ENCODE assay signal across 20 cellular contexts in the genomic region with DNA sequence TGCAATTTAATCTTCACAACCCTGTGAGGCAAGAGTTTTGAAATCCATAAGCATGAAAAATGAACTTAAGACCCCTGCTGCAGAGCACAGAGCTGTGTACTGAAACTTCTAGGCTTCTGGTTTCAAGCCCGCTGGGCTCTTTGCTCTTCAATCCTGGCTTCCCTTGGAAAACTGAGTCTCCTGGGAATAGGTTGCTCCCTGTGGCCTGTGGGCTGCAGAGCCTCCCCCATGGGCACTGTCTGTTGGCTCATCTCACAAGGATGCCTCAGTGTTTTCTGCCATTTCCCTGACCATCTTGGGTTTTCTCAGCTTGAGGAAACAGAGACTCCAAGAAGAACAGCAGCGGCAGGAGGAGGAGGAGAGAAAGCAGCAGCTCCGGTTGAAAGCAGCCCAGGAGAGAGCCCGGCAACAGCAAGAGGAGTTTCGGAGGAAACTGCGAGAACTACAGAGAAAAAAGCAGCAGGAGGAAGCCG. TPM values are rescaled to one million over a fixed set of nuclear protein-coding genes. Genes with fewer than 3 reads are reported as not detected.
DNase-seq lines count a peak whose midpoint lies in the region; ATAC-seq and TF ChIP-seq lines count a peak whose summit lies in the region.
"Had no signal": no experiment of that assay in that cellular context is flagged by ENCODE, and none has a peak within 500 bp of the region (broad histone marks: within the 10 kb centered on the region; RNA-seq: fewer than 3 reads in every experiment).

No MANE protein-coding gene starts in this region.

- H3T11ph ChIP-seq in H9 (ENCODE audit: low read length), result no peak overlapping the region

- H3K9me3 Mint-ChIP-seq in H9 (no peaks in the 10 kb centered on the region), nephron progenitor cell (no peaks in the 10 kb centered on the region)
- no peaks in the 10 kb centered on the region for H3K9me3 Mint-ChIP-seq in natural killer cell treated with Interleukin-12 subunit alpha and Interleukin-12 subunit beta and Interleukin-15 and Interleukin-18, amount 100 ng/mL, for 72 hours

- H3K79me2 ChIP-seq in H9 (ENCODE audit: insufficient read depth, low read length), result no peaks in the 10 kb centered on the region

- H3K4me3 Mint-ChIP-seq in H9 (no peak overlapping the region), nephron progenitor cell (no peak overlapping the region)
- H3K4me3 Mint-ChIP-seq in natural killer cell treated with Interleukin-12 subunit alpha and Interleukin-12 subunit beta and Interleukin-15 and Interleukin-18, amount 100 ng/mL, for 72 hours, result no peak overlapping the region

- no peak for TF ChIP-seq CTCF in H9 (conservative IDR thresholded peaks at IDR 0.05)
- TF ChIP-seq CTCF in nephron progenitor cell (IDR thresholded peaks at IDR 0.05), result no peak

- H3K18ac ChIP-seq in H9 (ENCODE audit: insufficient read length, low read depth, low read length), result no peak overlapping the region

- no peak overlapping the region for H2AK5ac ChIP-seq in H9 (ENCODE audit: insufficient read length, low read length)

- H2BK15ac ChIP-seq in H9 (ENCODE audit: low read depth, low read length), result no peak overlapping the region

- no peak overlapping the region for H4K8ac ChIP-seq in H9 (replicated peaks; ENCODE audit: insufficient read length, low read depth, low read length)

- no peak overlapping the region for H4K5ac ChIP-seq in H9 (ENCODE audit: insufficient read length, low read depth, low read length)

- H2BK5ac ChIP-seq in H9 (ENCODE audit: insufficient read length, low read length), result no peak overlapping the region

- DNase-seq in H9, result peak; percentile 31
- DNase-seq in adipocyte (ENCODE audit: low read depth), result peak; percentile 61
- peak; percentile 29 for DNase-seq in fibroblast of peridontal ligament (ENCODE audit: extremely low read depth)
- DNase-seq in nephron progenitor cell, result no peak
- no peak for DNase-seq in NCI-H1694 (lab: John Stamatoyannopoulos, UW)
- DNase-seq in SIG-M5 (lab: John Stamatoyannopoulos, UW), result no peak
- no peak for DNase-seq in natural killer cell treated with Interleukin-12 subunit alpha and Interleukin-12 subunit beta and Interleukin-15 and Interleukin-18, amount 100 ng/mL, for 72 hours (ENCODE audit: low spot score)
- DNase-seq: C1 segment of cervical spinal cord, DND-41, GDM1, GM23248, MG63, NCI-H1092 treated with DMSO at 0.1 percent for 48 hours, NCI-H2107, NCI-H226, NCI-H524 treated with DMSO at 0.1 percent for 48 hours had no signal

- H3K27ac Mint-ChIP-seq in H9, result peak overlapping the region in 1 of 3 experiments; percentile 75; a peak in 2 of 7 replicates
- H3K27ac Mint-ChIP-seq in nephron progenitor cell, result peak overlapping the region; percentile 41
- H3K27ac Mint-ChIP-seq in natural killer cell treated with Interleukin-12 subunit alpha and Interleukin-12 subunit beta and Interleukin-15 and Interleukin-18, amount 100 ng/mL, for 72 hours, result no peak overlapping the region

- H3K56ac ChIP-seq in H9 (ENCODE audit: insufficient read length, low read depth, low read length), result no peak overlapping the region

- H3K9me3 ChIP-seq in H9 (ENCODE audit: control insufficient read depth, low read depth, low read length), result no peaks in the 10 kb centered on the region
- no peaks in the 10 kb centered on the region for H3K9me3 ChIP-seq in adipocyte (ENCODE audit: control insufficient read depth, low read length)
- H3K9me3 ChIP-seq: A549, MG63 had no signal

- no peak overlapping the region for H3K23ac ChIP-seq in H9 (ENCODE audit: insufficient read length, low read depth, low read length)

- no peak overlapping the region for H2BK12ac ChIP-seq in H9 (ENCODE audit: insufficient read length, low read depth, low read length)

- no peak for ATAC-seq in HG02642 (IDR thresholded peaks at IDR 0.05; ENCODE audit: poor library complexity, unreplicated experiment)
- ATAC-seq in natural killer cell treated with Interleukin-12 subunit alpha and Interleukin-12 subunit beta and Interleukin-15 and Interleukin-18, amount 100 ng/mL, for 72 hours, result no peak
- ATAC-seq: GM12878, Panc1 had no signal

- peaks cover 6 to 17% of the 10 kb centered on the region in 2 experiments for H3K4me1 Mint-ChIP-seq in H9
- peaks cover 15% of the 10 kb centered on the region for H3K4me1 Mint-ChIP-seq in nephron progenitor cell
- peaks cover 0 to 5% of the 10 kb centered on the region in 2 donors for H3K4me1 Mint-ChIP-seq in natural killer cell treated with Interleukin-12 subunit alpha and Interleukin-12 subunit beta and Interleukin-15 and Interleukin-18, amount 100 ng/mL, for 72 hours (ENCODE audit: low read depth in 2 of 2)

- H2BK20ac ChIP-seq in H9 (ENCODE audit: low read depth, low read length, poor library complexity, severe bottlenecking), result no peak overlapping the region

- H3K36me3 ChIP-seq in adipocyte (ENCODE audit: control insufficient read depth, insufficient read depth, low read length, severe bottlenecking), result no peaks in the 10 kb centered on the region
- H3K36me3 ChIP-seq: MG63 had no signal

- no peaks in the 10 kb centered on the region for H3K36me3 Mint-ChIP-seq in H9 (ENCODE audit: insufficient read depth in 1 of 3, low read depth in 3 of 3)
- H3K36me3 Mint-ChIP-seq in nephron progenitor cell (ENCODE audit: low read depth), result no peaks in the 10 kb centered on the region
- no peaks in the 10 kb centered on the region for H3K36me3 Mint-ChIP-seq in natural killer cell treated with Interleukin-12 subunit alpha and Interleukin-12 subunit beta and Interleukin-15 and Interleukin-18, amount 100 ng/mL, for 72 hours

- H4K91ac ChIP-seq in H9 (ENCODE audit: insufficient read length, low read depth, low read length), result no peak overlapping the region

- H3K27ac ChIP-seq in H9 (ENCODE audit: insufficient read length, low read depth, low read length), result no peak overlapping the region
- H3K27ac ChIP-seq: A549, GM23248 had no signal

- H3K27me3 Mint-ChIP-seq in H9 (ENCODE audit: low read depth), result no peaks in the 10 kb centered on the region; the same call in none of the 2 replicates
- peaks cover 16% of the 10 kb centered on the region for H3K27me3 Mint-ChIP-seq in nephron progenitor cell (ENCODE audit: low read depth, poor library complexity)
- peaks cover 3 to 8% of the 10 kb centered on the region in 2 donors for H3K27me3 Mint-ChIP-seq in natural killer cell treated with Interleukin-12 subunit alpha and Interleukin-12 subunit beta and Interleukin-15 and Interleukin-18, amount 100 ng/mL, for 72 hours

- H3K9ac ChIP-seq in H9 (ENCODE audit: extremely low read depth, insufficient read length, low read length), result no peak overlapping the region
- H3K9ac ChIP-seq in adipocyte (ENCODE audit: low read length), result no peak overlapping the region
- H3K9ac ChIP-seq: GM23248 had no signal

- no peak overlapping the region for H3K14ac ChIP-seq in H9 (ENCODE audit: insufficient read depth, low read length)

- H3K23me2 ChIP-seq in H9 (ENCODE audit: insufficient read length, low read depth, low read length, poor library complexity, severe bottlenecking), result no peaks in the 10 kb centered on the region

- H3K4me1 ChIP-seq in H9 (ENCODE audit: insufficient read depth, low read length), result no peaks in the 10 kb centered on the region
- peaks cover 4% of the 10 kb centered on the region for H3K4me1 ChIP-seq in adipocyte (ENCODE audit: control insufficient read depth, insufficient read depth, low read length)
- H3K4me1 ChIP-seq: A549 had no signal

- H3K27me3 ChIP-seq in H9 (ENCODE audit: insufficient read depth, low read length) (no peaks in the 10 kb centered on the region), adipocyte (replicated peaks; ENCODE audit: control insufficient read depth, insufficient read depth, low read length) (peaks cover 7% of the 10 kb centered on the region)
- H3K27me3 ChIP-seq: MG63 had no signal

- H2BK120ac ChIP-seq in H9 (ENCODE audit: low read depth, low read length, poor library complexity, severe bottlenecking), result no peak overlapping the region

- H3K79me1 ChIP-seq in H9 (ENCODE audit: insufficient read depth, low read depth, low read length, poor library complexity, severe bottlenecking), result no peaks in the 10 kb centered on the region

- no CpG with 5 or more reads among the region's 7 CpGs for WGBS in H9 (ENCODE audit: extremely low coverage, insufficient read length, low lambda C conversion rate)

- H2AFZ ChIP-seq in H9 (ENCODE audit: low read length), result no peak overlapping the region
- H2AFZ ChIP-seq: GM23248 had no signal

- H4K20me1 ChIP-seq in H9 (ENCODE audit: control insufficient read depth, insufficient read depth, insufficient read length), result no peaks in the 10 kb centered on the region

- H3K4me3 ChIP-seq in adipocyte (ENCODE audit: low read length), result no peak overlapping the region
- H3K4me3 ChIP-seq: A549, GM12878, GM23248, MG63 had no signal

- no peak overlapping the region for H3K4me2 ChIP-seq in H9 (ENCODE audit: insufficient read depth, insufficient read length, low read length)
- H3K4me2 ChIP-seq: A549 had no signal

- H3K4ac ChIP-seq in H9 (ENCODE audit: low read depth, low read length), result no peak overlapping the region

RNA-seq across cellular contexts. Expression of a gene that starts 44.5 kb away (rescaled TPM):
- total RNA-seq in H9 (2021), result 202 and 206 TPM in 2 replicates
- 10 to 100 TPM; 92.0 to 94.1 TPM for total RNA-seq in natural killer cell treated with Interleukin-12 subunit alpha and Interleukin-12 subunit beta and Interleukin-15 and Interleukin-18, amount 100 ng/mL, for 72 hours

Comparison
In these comparisons a context has a peak if more than half of its experiments do, and no peak if none do; other contexts are left out.
1. DNase-seq: peak in H9 (single experiment), adipocyte (single experiment) and fibroblast of peridontal ligament (single experiment); none in nephron progenitor cell (single experiment), NCI-H1694 (single experiment), SIG-M5 (single experiment) and natural killer cell treated with Interleukin-12 subunit alpha and Interleukin-12 subunit beta and Interleukin-15 and Interleukin-18, amount 100 ng/mL, for 72 hours (single experiment).